1 cellular context compared by ENCODE assay signal in genomic region chr3:189167027-189167766, GRCh38.
TF ChIP-seq lines count a peak whose summit lies in the region.

No MANE protein-coding gene starts in this region.

TF ChIP-seq in Ishikawa, 13 proteins besides CTCF, POLR2A, EP300 and RAD21:
- TF ChIP-seq TCF12 (IDR thresholded peaks at IDR 0.05; ENCODE audit: low read depth) (0 out of 2 replicates have a peak, but pooled peaks have one; percentile 29), REST (IDR thresholded peaks at IDR 0.05; ENCODE audit: low read depth) (no peak), MAX (IDR thresholded peaks at IDR 0.05) (peak; percentile 23; the same call in 1 of the 2 replicates)
